8 cellular contexts compared by ENCODE assay signal in genomic region chr5:1523480-1523792, GRCh38. TPM values are rescaled to one million over a fixed set of nuclear protein-coding genes. Genes with fewer than 3 reads are reported as not detected.
DNase-seq lines count a peak whose midpoint lies in the region; ATAC-seq lines count a peak whose summit lies in the region.

No MANE protein-coding gene starts in this region.

- no peak for ATAC-seq in GM18870 (IDR thresholded peaks at IDR 0.05; ENCODE audit: unreplicated experiment)

- no CpG with 5 or more reads among the region's 48 CpGs for WGBS in neuronal stem cell (ENCODE audit: extremely low coverage in 2 of 2, insufficient read length in 2 of 2, insufficient replicate concordance in 1 of 2), 2 donors

- no peak overlapping the region for H3K4ac ChIP-seq in neuronal stem cell (ENCODE audit: low read length)

- peak overlapping the region; percentile 99 for H2AFZ ChIP-seq in neuronal stem cell (ENCODE audit: low read length)

- H3K4me3 ChIP-seq in H7 (ENCODE audit: insufficient read depth, low read depth, low read length) (peak overlapping the region; percentile 65), neuronal stem cell (ENCODE audit: low read length in 2 of 2) (peak overlapping the region; percentile 54 to 98)
- H3K4me3 ChIP-seq in effector memory CD4-positive, alpha-beta T cell (ENCODE audit: insufficient read depth, low read depth, low read length, poor library complexity, severe bottlenecking) = peak overlapping the region; percentile 67

- H2AK5ac ChIP-seq in neuronal stem cell (ENCODE audit: low read depth, low read length) = no peak overlapping the region

- DNase-seq in DMS53 (lab: John Stamatoyannopoulos, UW) = peak; percentile 80
- no peak for DNase-seq in DMS53 treated with DMSO at 0.1 percent for 48 hours (lab: John Stamatoyannopoulos, UW; ENCODE audit: unreplicated experiment)
- DNase-seq in H7 = no peak
- DNase-seq in NCI-H1092 (lab: John Stamatoyannopoulos, UW) = peak; percentile 26
- DNase-seq in effector memory CD4-positive, alpha-beta T cell = no peak
- no peak for DNase-seq in neuronal stem cell (ENCODE audit: low spot score)
- DNase-seq in SHP77 treated with DMSO at 0.1 percent for 48 hours (lab: John Stamatoyannopoulos, UW) = no peak

- no peak overlapping the region for H2BK15ac ChIP-seq in neuronal stem cell (ENCODE audit: low read length)

- peaks cover 15% of the 10 kb centered on the region for H3K79me1 ChIP-seq in neuronal stem cell (ENCODE audit: low read depth, low read length)

- peak overlapping the region; percentile 90 for H3K9ac ChIP-seq in neuronal stem cell (ENCODE audit: low read depth, low read length, poor library complexity)

- no peaks in the 10 kb centered on the region for H3K9me3 ChIP-seq in effector memory CD4-positive, alpha-beta T cell (ENCODE audit: control insufficient read depth, low read length)
- no peaks in the 10 kb centered on the region for H3K9me3 ChIP-seq in neuronal stem cell (replicated peaks in 1 of 2; ENCODE audit: control insufficient read depth in 2 of 2, insufficient read depth in 1 of 2, low read depth in 1 of 2, low read length in 2 of 2)

- peak overlapping the region; percentile 71 for H3K14ac ChIP-seq in neuronal stem cell (ENCODE audit: low read length)

- H3K23ac ChIP-seq in neuronal stem cell (ENCODE audit: low read depth, low read length, poor library complexity) = no peak overlapping the region

- H2BK5ac ChIP-seq in neuronal stem cell (ENCODE audit: low read length) = no peak overlapping the region

- no peak overlapping the region for H2BK120ac ChIP-seq in neuronal stem cell (ENCODE audit: low read depth, low read length)

- peak overlapping the region; percentile 91 for H3K18ac ChIP-seq in neuronal stem cell (ENCODE audit: low read length)

- H3K4me1 ChIP-seq in effector memory CD4-positive, alpha-beta T cell (ENCODE audit: control insufficient read depth, insufficient read depth, low read length, poor library complexity, severe bottlenecking) = peaks cover 20% of the 10 kb centered on the region
- peaks cover 12 to 14% of the 10 kb centered on the region in 2 donors for H3K4me1 ChIP-seq in neuronal stem cell (ENCODE audit: control insufficient read depth in 2 of 2, insufficient read depth in 1 of 2, low read depth in 1 of 2, low read length in 2 of 2)

- no peak overlapping the region for H2BK12ac ChIP-seq in neuronal stem cell (ENCODE audit: low read length)

- peak overlapping the region; percentile 48 for H4K8ac ChIP-seq in neuronal stem cell (ENCODE audit: low read depth, low read length)

- H3K27ac ChIP-seq in effector memory CD4-positive, alpha-beta T cell (ENCODE audit: insufficient read depth, low read length, poor library complexity, severe bottlenecking) = peak overlapping the region; percentile 63
- H3K27ac ChIP-seq in neuronal stem cell (replicated peaks; ENCODE audit: low read length) = no peak overlapping the region

- no peak overlapping the region for H4K91ac ChIP-seq in neuronal stem cell (ENCODE audit: low read depth, low read length, poor library complexity)

- H3K27me3 ChIP-seq in H7 (ENCODE audit: control insufficient read depth, insufficient read depth, low read length) (no peaks in the 10 kb centered on the region), neuronal stem cell (ENCODE audit: control insufficient read depth in 3 of 3, insufficient read depth in 3 of 3, low read depth in 1 of 3, low read length in 3 of 3) (peaks cover 0 to 5% (median 0%) of the 10 kb centered on the region in 3 experiments)
- no peaks in the 10 kb centered on the region for H3K27me3 ChIP-seq in effector memory CD4-positive, alpha-beta T cell (replicated peaks; ENCODE audit: control insufficient read depth, insufficient read depth, low read length, poor library complexity, severe bottlenecking)

- H3K36me3 ChIP-seq in H7 (replicated peaks; ENCODE audit: control insufficient read depth, insufficient read depth, low read length) (peaks cover 5% of the 10 kb centered on the region), neuronal stem cell (replicated peaks in 1 of 2; ENCODE audit: control insufficient read depth in 2 of 2, insufficient read depth in 2 of 2, low read length in 2 of 2) (peaks cover 12 to 30% of the 10 kb centered on the region in 2 donors)
- peaks cover 14% of the 10 kb centered on the region for H3K36me3 ChIP-seq in effector memory CD4-positive, alpha-beta T cell (ENCODE audit: control insufficient read depth, insufficient read depth, low read length)

- H3K4me2 ChIP-seq in neuronal stem cell (ENCODE audit: insufficient read depth, low read length, poor library complexity, severe bottlenecking) = peak overlapping the region; percentile 96

RNA-seq across cellular contexts. Expression of gene LPCAT1, which starts 0.3 kb away (rescaled TPM):
- total RNA-seq in H7 (2014; rRNA removed; shearing (Covaris generic)) = 70.2 and 77.5 TPM in 2 replicates
- 92.2 TPM for polyA plus RNA-seq in neuronal stem cell (2013, experiment 1 of 2)
- 93.4 TPM for polyA plus RNA-seq in neuronal stem cell (2013, experiment 2 of 2)

Comparison
In these comparisons a context has a peak if more than half of its experiments do, and no peak if none do; other contexts are left out.
1. DNase-seq: peak in DMS53 (single experiment) and NCI-H1092 (single experiment); none in DMS53 treated with DMSO at 0.1 percent for 48 hours (single experiment), H7 (single experiment), effector memory CD4-positive, alpha-beta T cell (0 of 3), neuronal stem cell (single experiment) and SHP77 treated with DMSO at 0.1 percent for 48 hours (single experiment).
2. Peak in every context shown above with its lines, with median percentiles within 50 percentile points of each other: H3K4me3 ChIP-seq.